Comparison of ENCODE assay signal across 16 cellular contexts in genomic region chr2:53629527-53629926, GRCh38.
DNase-seq lines count a peak whose midpoint lies in the region; ATAC-seq and TF ChIP-seq lines count a peak whose summit lies in the region.
"Had no signal": no experiment of that assay in that cellular context is flagged by ENCODE, and none has a peak within 500 bp of the region (broad histone marks: within the 10 kb centered on the region; RNA-seq: fewer than 3 reads in every experiment).

No MANE protein-coding gene starts in this region.

- H3K18ac ChIP-seq in IMR-90 (ENCODE audit: low read depth, low read length), result no peak overlapping the region

- peaks cover 30% of the 10 kb centered on the region for H3K4me1 Mint-ChIP-seq in nephron

- CTCF ChIA-PET in IMR-90 (lab: Yijun Ruan, JAX), result no interaction called here

- H3K9me1 ChIP-seq in IMR-90 (ENCODE audit: insufficient read depth, low read length), result no peaks in the 10 kb centered on the region; the same call in 1 of the 2 replicates

- H3K9me3 Mint-ChIP-seq in nephron, result no peaks in the 10 kb centered on the region

- POLR2A ChIA-PET in IMR-90 (lab: Charles Lee; ENCODE audit: unreplicated experiment), result interaction anchor here (0.6 kb wide), 1 partner anchor 424 kb away, joined by 3 read pairs; no protein-coding TSS in a partner anchor

- H4K20me1 ChIP-seq in IMR-90 (ENCODE audit: insufficient read depth, low read length), result no peaks in the 10 kb centered on the region

- H2BK15ac ChIP-seq in IMR-90 (ENCODE audit: low read depth, low read length), result no peak overlapping the region

- no peak overlapping the region for H2BK20ac ChIP-seq in IMR-90 (ENCODE audit: low read depth, low read length)

- H3K27me3 ChIP-seq in IMR-90 (ENCODE audit: control insufficient read depth, insufficient read depth, low read length), result no peaks in the 10 kb centered on the region
- H3K27me3 ChIP-seq in dorsolateral prefrontal cortex, result no peaks in the 10 kb centered on the region

- H4K91ac ChIP-seq in IMR-90 (ENCODE audit: insufficient read depth, low read depth, low read length), result no peak overlapping the region

- TF ChIP-seq RAD21 in IMR-90 (IDR thresholded peaks at IDR 0.05; ENCODE audit: low read length), result no peak

- no peak for DNase-seq in IMR-90
- DNase-seq in dorsolateral prefrontal cortex, result peak in 9 of 10 donors; percentile 7 to 69 (median 48)
- DNase-seq in retina, result peak; percentile 14
- no peak for DNase-seq in OCI-M2 (lab: John Stamatoyannopoulos, UW; ENCODE audit: unreplicated experiment)
- DNase-seq in NCI-H1417 treated with DMSO at 0.1 percent for 48 hours (lab: John Stamatoyannopoulos, UW), result no peak
- DNase-seq: Caco-2, DMS153, NCI-H1436, NCI-H2029, NCI-H2171, SHP77, SK-N-SH had no signal

- H3K79me1 ChIP-seq in IMR-90 (ENCODE audit: low read depth in 1 of 2, low read length in 2 of 2), result no peaks in the 10 kb centered on the region

- no peak overlapping the region for H3K27ac ChIP-seq in IMR-90 (ENCODE audit: insufficient read depth, low read length)
- H3K27ac ChIP-seq in dorsolateral prefrontal cortex, result peak overlapping the region in 27 of 59 donors; percentile 11 to 61 (median 41)
- H3K27ac ChIP-seq: HL-60 had no signal

- no peak overlapping the region for H3K4me3 ChIP-seq in IMR-90 (ENCODE audit: insufficient read depth, low read depth, low read length)
- peak overlapping the region in 35 of 59 donors; percentile 1 to 44 (median 26) for H3K4me3 ChIP-seq in dorsolateral prefrontal cortex
- H3K4me3 ChIP-seq: HAP-1 had no signal

- no peak overlapping the region for H2BK5ac ChIP-seq in IMR-90 (ENCODE audit: low read depth, low read length, poor library complexity, severe bottlenecking)

- H3K23ac ChIP-seq in IMR-90 (ENCODE audit: low read depth, low read length), result no peak overlapping the region

- H2AK5ac ChIP-seq in IMR-90 (ENCODE audit: low read depth, low read length), result no peak overlapping the region

- no peaks in the 10 kb centered on the region for H3K27me3 Mint-ChIP-seq in nephron (ENCODE audit: low read depth)

- H2AK9ac ChIP-seq in IMR-90 (replicated peaks; ENCODE audit: low read depth, low read length, poor library complexity), result no peak overlapping the region

- no peaks in the 10 kb centered on the region for H3K36me3 Mint-ChIP-seq in nephron (ENCODE audit: low read depth)

- dilution Hi-C loops in IMR-90 (cut with HindIII; ENCODE audit: low sequenced_read_pairs, unreplicated experiment), result no loop called here

- BruUV-seq in IMR-90 (replicated peaks; lab: Mats Ljungman, UMichigan), result no TSS peak

- TF ChIP-seq CTCF in IMR-90 (conservative IDR thresholded peaks at IDR 0.05; ENCODE audit: low read depth, low read length) (no peak), dorsolateral prefrontal cortex (IDR thresholded peaks at IDR 0.05 in 54 of 56, conservative IDR thresholded peaks at IDR 0.05 in 2 of 56; ENCODE audit: low read depth in 1 of 56, partially characterized antibody in 56 of 56) (peak in 1 of 56 donors; percentile 7), nephron (IDR thresholded peaks at IDR 0.05; ENCODE audit: unreplicated experiment in 3 of 3) (no peak)

- peak overlapping the region; percentile 45 to 53 (median 49) for H3K27ac Mint-ChIP-seq in nephron

- TF ChIP-seq POLR2A in IMR-90 (IDR thresholded peaks at IDR 0.05; ENCODE audit: low read depth, low read length), result no peak

- no peak overlapping the region for H2AFZ ChIP-seq in IMR-90 (replicated peaks; ENCODE audit: low read length, poor library complexity)

- no peak overlapping the region for H3K9ac ChIP-seq in IMR-90 (ENCODE audit: low read depth, low read length)
- H3K9ac ChIP-seq: SK-N-SH had no signal

- no peak overlapping the region for H2BK120ac ChIP-seq in IMR-90 (ENCODE audit: low read depth, low read length)

- H4K8ac ChIP-seq in IMR-90 (ENCODE audit: low read depth in 2 of 2, low read length in 2 of 2), result no peak overlapping the region

- no peaks in the 10 kb centered on the region for H3K4me1 ChIP-seq in IMR-90 (ENCODE audit: control insufficient read depth, insufficient read depth, low read length)
- H3K4me1 ChIP-seq: Caco-2, HAP-1 had no signal

- peak; percentile 74 for ATAC-seq in IMR-90 (ENCODE audit: low read depth)
- no peak for ATAC-seq in HG03520 (IDR thresholded peaks at IDR 0.05; ENCODE audit: unreplicated experiment)

- intact Hi-C loops in IMR-90 (cut with micrococcal nuclease), result no loop called here
- intact Hi-C loops in dorsolateral prefrontal cortex (cut with DNase I), result no loop called here

- no peak overlapping the region for H3K4me2 ChIP-seq in IMR-90 (ENCODE audit: low read depth, low read length)
- H3K4me2 ChIP-seq: SK-N-SH had no signal

- H3K56ac ChIP-seq in IMR-90 (ENCODE audit: extremely low read depth, insufficient read depth, low read length), result no peak overlapping the region

- H3K4ac ChIP-seq in IMR-90 (ENCODE audit: low read depth, low read length), result no peak overlapping the region

- no peak overlapping the region for H4K5ac ChIP-seq in IMR-90 (ENCODE audit: low read depth, low read length)

- no peak overlapping the region for H3K14ac ChIP-seq in IMR-90 (replicated peaks; ENCODE audit: low read depth, low read length)

- WGBS in IMR-90 (ENCODE audit: extremely low coverage in 2 of 2, insufficient read length in 1 of 2), 2 experiments, result 38% methylated on average over 2 of the region's 4 CpGs; no CpG with 5 or more reads in 1 of the 2 experiments

- H3K4me3 Mint-ChIP-seq in nephron, result peak overlapping the region in 1 of 3 experiments; percentile 9

- H3K9me3 ChIP-seq in IMR-90 (ENCODE audit: control insufficient read depth, insufficient read depth, low read length), result no peaks in the 10 kb centered on the region
- H3K9me3 ChIP-seq: Caco-2, HAP-1, SK-N-SH had no signal

- in situ Hi-C loops in IMR-90 (cut with MboI; ENCODE audit: low sequenced_read_pairs), result no loop called here

- no peaks in the 10 kb centered on the region for H3K36me3 ChIP-seq in IMR-90 (ENCODE audit: control insufficient read depth, insufficient read depth, low read length)
- H3K36me3 ChIP-seq: HAP-1 had no signal

TF ChIP-seq in IMR-90, 13 proteins besides CTCF, POLR2A, EP300 and RAD21:
- no peak for TF ChIP-seq CEBPB (IDR thresholded peaks at IDR 0.05; ENCODE audit: low read depth, low read length)
- TF ChIP-seq RFX5 (IDR thresholded peaks at IDR 0.05; ENCODE audit: low read depth, low read length), result no peak
- TF ChIP-seq FOS (IDR thresholded peaks at IDR 0.05; ENCODE audit: low read depth, low read length), result no peak
- no peak for TF ChIP-seq NFE2L2 (IDR thresholded peaks at IDR 0.05; ENCODE audit: low read depth, low read length)
- no peak for TF ChIP-seq SMC3 (IDR thresholded peaks at IDR 0.05; ENCODE audit: low read depth, low read length)
- no peak for TF ChIP-seq ELK1 (IDR thresholded peaks at IDR 0.05; ENCODE audit: borderline replicate concordance, low read depth, low read length)
- TF ChIP-seq RCOR1 (IDR thresholded peaks at IDR 0.05; ENCODE audit: insufficient replicate concordance, low read length), result no peak
- no peak for TF ChIP-seq CHD1 (IDR thresholded peaks at IDR 0.05; ENCODE audit: low read depth, low read length)
- no peak for TF ChIP-seq BHLHE40 (IDR thresholded peaks at IDR 0.05; ENCODE audit: low read depth, low read length)
- TF ChIP-seq USF2 (IDR thresholded peaks at IDR 0.05; ENCODE audit: low read depth, low read length), result no peak
- TF ChIP-seq MXI1 (IDR thresholded peaks at IDR 0.05; ENCODE audit: borderline replicate concordance, low read depth, low read length), result no peak
- TF ChIP-seq MAZ (IDR thresholded peaks at IDR 0.05; ENCODE audit: borderline replicate concordance, low read depth, low read length), result no peak
- TF ChIP-seq MAFK (IDR thresholded peaks at IDR 0.05; ENCODE audit: low read depth, low read length), result no peak

Comparison
In these comparisons a context has a peak if more than half of its experiments do, and no peak if none do; other contexts are left out.
1. DNase-seq: peak in dorsolateral prefrontal cortex (9 of 10) and retina (single experiment); none in IMR-90 (single experiment), OCI-M2 (single experiment) and NCI-H1417 treated with DMSO at 0.1 percent for 48 hours (single experiment).